In genomic region chr13:31962661-31963345, GRCh38 we compare ENCODE assay signal across 31 cellular contexts.
DNase-seq lines count a peak whose midpoint lies in the region; ATAC-seq and TF ChIP-seq lines count a peak whose summit lies in the region.
"Had no signal": no experiment of that assay in that cellular context is flagged by ENCODE, and none has a peak within 500 bp of the region (broad histone marks: within the 10 kb centered on the region; RNA-seq: fewer than 3 reads in every experiment).

No MANE protein-coding gene starts in this region.

- peaks cover 3% of the 10 kb centered on the region for H3K36me3 Mint-ChIP-seq in nephron (ENCODE audit: low read depth)
- H3K36me3 Mint-ChIP-seq: activated naive CD8-positive, alpha-beta T cell treated with anti-CD3 and anti-CD28 coated beads, Interleukin-2, amount 10 ng/mL, durations not matched to agents 7 days and 5 days; stimulated activated effector memory CD8-positive, alpha-beta T cell treated with anti-CD3 and anti-CD28 coated beads, Interleukin-12 subunit alpha, Interleukin-12 subunit beta, amount 100 ng/mL, for 72 hours had no signal

- H3K36me3 ChIP-seq in brain microvascular endothelial cell (replicated peaks) (no peaks in the 10 kb centered on the region), PC-9 (ENCODE audit: low read depth) (no peaks in the 10 kb centered on the region)
- H3K36me3 ChIP-seq: ascending aorta, Peyer's patch, upper lobe of left lung had no signal

- DNase-seq in ELR (ENCODE audit: low read depth) (peak; percentile 38), LHCN-M2 (ENCODE audit: low read depth) (peak; percentile 42), brain microvascular endothelial cell (peak; percentile 46), T1000 (lab: John Stamatoyannopoulos, UW) (no peak), PC-9 (no peak)
- DNase-seq: activated CD4-positive, alpha-beta T cell treated with anti-CD3 and anti-CD28 coated beads, Interleukin-2, amount 50 U/mL, for 1 hour; activated effector memory CD4-positive, alpha-beta T cell treated with Interleukin-2 at 50 U/mL for 16 hours; activated naive CD8-positive, alpha-beta T cell treated with anti-CD3 and anti-CD28 coated beads, Interleukin-2, amount 10 ng/mL, durations not matched to agents 7 days and 5 days; activated T-cell treated with anti-CD3 and anti-CD28 coated beads, Interleukin-2, amount 50 U/mL, for 1 hour; COR-L47; cortex of kidney; endodermal cell; glutamatergic neuron; left ventricle myocardium inferior; naive thymus-derived CD4-positive, alpha-beta T cell; NCI-H1436 treated with DMSO at 0.1 percent for 48 hours; NCI-H2081 treated with DMSO at 0.1 percent for 48 hours; NCI-H345; NCI-H774; Peyer's patch; substantia nigra; upper lobe of left lung had no signal

- H3K4me3 ChIP-seq in brain microvascular endothelial cell (ENCODE audit: low read depth, low read length), result no peak overlapping the region
- no peak overlapping the region for H3K4me3 ChIP-seq in PC-9
- H3K4me3 ChIP-seq: ascending aorta; BLaER1 treated with 17β-estradiol and CSF1 and Interleukin-3, amounts not matched to agents 10 nM and 100 nM; left ventricle myocardium inferior; Peyer's patch; upper lobe of left lung had no signal

- TF ChIP-seq CTCF in brain microvascular endothelial cell (IDR thresholded peaks at IDR 0.05; ENCODE audit: low read depth, low read length, missing control alignments) (no peak), nephron (IDR thresholded peaks at IDR 0.05; ENCODE audit: unreplicated experiment in 3 of 3) (no peak), PC-9 (conservative IDR thresholded peaks at IDR 0.05) (no peak)

- H3K27me3 ChIP-seq in brain microvascular endothelial cell (replicated peaks) (no peaks in the 10 kb centered on the region), PC-9 (ENCODE audit: insufficient read depth, low read depth) (no peaks in the 10 kb centered on the region)
- H3K27me3 ChIP-seq: ascending aorta; BLaER1 treated with 17β-estradiol and CSF1 and Interleukin-3, amounts not matched to agents 10 nM and 100 nM; Peyer's patch; upper lobe of left lung had no signal

- no peaks in the 10 kb centered on the region for H3K27me3 Mint-ChIP-seq in nephron (ENCODE audit: low read depth)

- no peak overlapping the region for H3K4me3 Mint-ChIP-seq in nephron
- H3K4me3 Mint-ChIP-seq: activated naive CD8-positive, alpha-beta T cell treated with anti-CD3 and anti-CD28 coated beads, Interleukin-2, amount 10 ng/mL, durations not matched to agents 7 days and 5 days; endodermal cell; mesothelial cell of epicardium; naive thymus-derived CD4-positive, alpha-beta T cell; stimulated activated effector memory CD8-positive, alpha-beta T cell treated with anti-CD3 and anti-CD28 coated beads, Interleukin-12 subunit alpha, Interleukin-12 subunit beta, amount 100 ng/mL, for 72 hours; WTC11 had no signal

- peaks cover 15% of the 10 kb centered on the region for H3K4me1 Mint-ChIP-seq in nephron
- H3K4me1 Mint-ChIP-seq: activated naive CD8-positive, alpha-beta T cell treated with anti-CD3 and anti-CD28 coated beads, Interleukin-2, amount 10 ng/mL, durations not matched to agents 7 days and 5 days; stimulated activated effector memory CD8-positive, alpha-beta T cell treated with anti-CD3 and anti-CD28 coated beads, Interleukin-12 subunit alpha, Interleukin-12 subunit beta, amount 100 ng/mL, for 72 hours; WTC11 had no signal

- ATAC-seq in activated CD4-positive, CD25-positive, alpha-beta regulatory T cell treated with anti-CD3 and anti-CD28 coated beads, Interleukin-2, amount 50 U/mL, for 24 hours, result no peak
- ATAC-seq in GM21423 (IDR thresholded peaks at IDR 0.05; ENCODE audit: unreplicated experiment), result no peak
- ATAC-seq: naive thymus-derived CD4-positive, alpha-beta T cell; stimulated activated effector memory CD8-positive, alpha-beta T cell treated with anti-CD3 and anti-CD28 coated beads, Interleukin-12 subunit alpha, Interleukin-12 subunit beta, amount 100 ng/mL, for 72 hours; WTC11 had no signal

- H3K4me1 ChIP-seq in PC-9 (replicated peaks; ENCODE audit: insufficient read depth), result 0 out of 2 replicates have a peak, but pooled peaks cover 5% of the 10 kb centered on the region
- H3K4me1 ChIP-seq: ascending aorta; BLaER1 treated with 17β-estradiol and CSF1 and Interleukin-3, amounts not matched to agents 10 nM and 100 nM had no signal

- H4K20me1 ChIP-seq in PC-9 (ENCODE audit: insufficient read depth), result no peaks in the 10 kb centered on the region
- H4K20me1 ChIP-seq: BLaER1 treated with 17β-estradiol and CSF1 and Interleukin-3, amounts not matched to agents 10 nM and 100 nM had no signal

- no peak overlapping the region for H2AFZ ChIP-seq in PC-9

- no peaks in the 10 kb centered on the region for H3K79me2 ChIP-seq in PC-9 (ENCODE audit: low read depth)

- H3K9me2 ChIP-seq in PC-9 (ENCODE audit: insufficient read depth), result no peaks in the 10 kb centered on the region

- no peak overlapping the region for H3K27ac ChIP-seq in brain microvascular endothelial cell
- no peak overlapping the region for H3K27ac ChIP-seq in PC-9
- H3K27ac ChIP-seq: ascending aorta; BLaER1 treated with 17β-estradiol and CSF1 and Interleukin-3, amounts not matched to agents 10 nM and 100 nM; KMS-11; left ventricle myocardium inferior; Peyer's patch; upper lobe of left lung had no signal

- CTCF ChIA-PET in PC-9 (lab: Charles Lee), result no interaction called here

- H3K9me3 ChIP-seq in PC-9 (ENCODE audit: insufficient read depth, low read depth), result peaks cover 2% of the 10 kb centered on the region; the same call in 1 of the 2 replicates
- H3K9me3 ChIP-seq: ascending aorta, left ventricle myocardium inferior, Peyer's patch, upper lobe of left lung had no signal

- no peak overlapping the region for H3K4me2 ChIP-seq in PC-9
- H3K4me2 ChIP-seq: BLaER1 treated with 17β-estradiol and CSF1 and Interleukin-3, amounts not matched to agents 10 nM and 100 nM; KMS-11 had no signal

- peak overlapping the region in 2 of 3 experiments; percentile 29 to 51 for H3K27ac Mint-ChIP-seq in nephron
- H3K27ac Mint-ChIP-seq: activated naive CD8-positive, alpha-beta T cell treated with anti-CD3 and anti-CD28 coated beads, Interleukin-2, amount 10 ng/mL, durations not matched to agents 7 days and 5 days; endodermal cell; mesothelial cell of epicardium; naive thymus-derived CD4-positive, alpha-beta T cell; stimulated activated effector memory CD8-positive, alpha-beta T cell treated with anti-CD3 and anti-CD28 coated beads, Interleukin-12 subunit alpha, Interleukin-12 subunit beta, amount 100 ng/mL, for 72 hours; WTC11 had no signal

- intact Hi-C loops in PC-9 (cut with micrococcal nuclease; ENCODE audit: unreplicated experiment), result no loop called here

- in situ Hi-C loops in brain microvascular endothelial cell (cut with HindIII; ENCODE audit: low pct_ligation_motif_present, low sequenced_read_pairs), result no loop called here

- POLR2A ChIA-PET in PC-9 (lab: Charles Lee; ENCODE audit: unreplicated experiment), result no interaction called here

- no peaks in the 10 kb centered on the region for H3F3A ChIP-seq in PC-9 (ENCODE audit: insufficient read depth, low read depth)

- BruUV-seq in PC-9 (replicated peaks; lab: Mats Ljungman, UMichigan), result no TSS peak

- H3K9me3 Mint-ChIP-seq in nephron, result peaks cover 12% of the 10 kb centered on the region
- H3K9me3 Mint-ChIP-seq: activated naive CD8-positive, alpha-beta T cell treated with anti-CD3 and anti-CD28 coated beads, Interleukin-2, amount 10 ng/mL, durations not matched to agents 7 days and 5 days had no signal

Comparison
In these comparisons a context has a peak if more than half of its experiments do, and no peak if none do; other contexts are left out.
1. DNase-seq: peak in ELR (single experiment), LHCN-M2 (single experiment) and brain microvascular endothelial cell (single experiment); none in T1000 (single experiment) and PC-9 (0 of 2).